ENCODE assay signal across 1 cellular context in the genomic region with DNA sequence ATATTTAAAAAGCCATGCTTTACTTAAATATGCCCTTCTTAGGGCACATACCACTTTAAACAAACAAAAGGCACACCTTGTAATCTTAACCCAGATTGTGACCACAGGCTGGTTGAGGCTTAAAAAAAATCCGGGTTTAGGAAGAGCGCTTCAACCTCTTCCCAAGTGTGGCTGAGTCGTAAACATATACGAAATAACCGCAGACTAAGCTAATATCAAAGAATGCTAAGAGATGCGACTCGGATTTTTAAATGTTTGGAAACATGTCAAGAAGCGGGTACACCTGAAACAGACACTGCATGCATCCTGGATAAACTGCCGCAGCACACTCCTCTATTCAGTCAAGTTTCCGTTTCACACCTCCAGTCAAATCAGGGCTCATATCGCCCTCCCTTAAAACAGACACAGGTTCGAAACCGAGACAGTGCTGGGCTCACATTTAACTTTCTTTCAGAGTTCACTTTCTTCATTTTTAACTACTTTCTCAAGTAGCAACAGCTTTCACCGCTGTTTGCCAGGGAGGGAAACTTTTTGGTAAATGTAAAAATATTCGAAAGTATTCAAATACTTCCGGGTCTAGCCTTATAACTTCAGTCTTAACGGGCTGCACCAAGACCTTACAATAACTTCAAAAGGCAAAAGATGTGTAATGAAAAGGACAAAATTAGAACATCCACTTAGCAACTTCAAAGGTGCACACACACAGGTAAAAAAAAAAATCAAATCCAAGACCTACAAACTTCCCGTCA.
TF ChIP-seq lines count a peak whose summit lies in the region.

No MANE protein-coding gene starts in this region.

TF ChIP-seq in GM12878, 131 proteins besides CTCF, POLR2A, EP300 and RAD21 (continued from another document and continues in another):
- TF ChIP-seq, protein P1, sequence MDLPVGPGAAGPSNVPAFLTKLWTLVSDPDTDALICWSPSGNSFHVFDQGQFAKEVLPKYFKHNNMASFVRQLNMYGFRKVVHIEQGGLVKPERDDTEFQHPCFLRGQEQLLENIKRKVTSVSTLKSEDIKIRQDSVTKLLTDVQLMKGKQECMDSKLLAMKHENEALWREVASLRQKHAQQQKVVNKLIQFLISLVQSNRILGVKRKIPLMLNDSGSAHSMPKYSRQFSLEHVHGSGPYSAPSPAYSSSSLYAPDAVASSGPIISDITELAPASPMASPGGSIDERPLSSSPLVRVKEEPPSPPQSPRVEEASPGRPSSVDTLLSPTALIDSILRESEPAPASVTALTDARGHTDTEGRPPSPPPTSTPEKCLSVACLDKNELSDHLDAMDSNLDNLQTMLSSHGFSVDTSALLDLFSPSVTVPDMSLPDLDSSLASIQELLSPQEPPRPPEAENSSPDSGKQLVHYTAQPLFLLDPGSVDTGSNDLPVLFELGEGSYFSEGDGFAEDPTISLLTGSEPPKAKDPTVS (IDR thresholded peaks at IDR 0.05; ENCODE audit: low read depth, low read length): no peak
- TF ChIP-seq NBN (IDR thresholded peaks at IDR 0.05) (no peak), SMC3 (IDR thresholded peaks at IDR 0.05; ENCODE audit: borderline replicate concordance, low read length) (no peak), BHLHE40 (IDR thresholded peaks at IDR 0.05; ENCODE audit: borderline replicate concordance in 1 of 2, low read depth in 2 of 2, low read length in 1 of 2) (peak; percentile 65 to 73), NR2C2 (IDR thresholded peaks at IDR 0.05; ENCODE audit: borderline replicate concordance, control insufficient read depth, insufficient read length, low read depth) (no peak), ZNF274 (IDR thresholded peaks at IDR 0.05; ENCODE audit: insufficient read depth, insufficient read length) (no peak), ASH2L (IDR thresholded peaks at IDR 0.05; ENCODE audit: borderline replicate concordance, low read depth) (no peak), PML (IDR thresholded peaks at IDR 0.05; ENCODE audit: low read length) (peak; percentile 77; the same call in 1 of the 2 replicates), CBX3 (IDR thresholded peaks at IDR 0.05; ENCODE audit: borderline replicate concordance, low read depth) (no peak), TCF3 (IDR thresholded peaks at IDR 0.05; ENCODE audit: borderline replicate concordance, insufficient read depth, low read depth, low read length) (no peak), ATF7 (IDR thresholded peaks at IDR 0.05; ENCODE audit: low read depth) (no peak), MTA3 (IDR thresholded peaks at IDR 0.05; ENCODE audit: borderline replicate concordance, low read length) (no peak; the same call in 1 of the 2 replicates), HDGF (IDR thresholded peaks at IDR 0.05) (no peak), FOXM1 (IDR thresholded peaks at IDR 0.05; ENCODE audit: low read depth, low read length) (0 out of 2 replicates have a peak, but pooled peaks have one; percentile 24), MEF2A (IDR thresholded peaks at IDR 0.05; ENCODE audit: insufficient read depth, low read depth, low read length) (no peak), SP1 (IDR thresholded peaks at IDR 0.05; ENCODE audit: low read depth, low read length) (no peak), YY1 (IDR thresholded peaks at IDR 0.05; ENCODE audit: low read depth, low read length) (no peak), PAX5 (IDR thresholded peaks at IDR 0.05; ENCODE audit: borderline replicate concordance, low read depth, low read length) (peak; percentile 38; the same call in 1 of the 2 replicates), POU2F2 (IDR thresholded peaks at IDR 0.05; ENCODE audit: borderline replicate concordance, low read depth, low read length) (peak; percentile 60; the same call in 1 of the 3 replicates), SMAD1 (IDR thresholded peaks at IDR 0.05; ENCODE audit: low read depth, partially characterized antibody) (no peak), POLR2AphosphoS5 (IDR thresholded peaks at IDR 0.05; ENCODE audit: low read length) (peak; percentile 85), POLR2AphosphoS2 (IDR thresholded peaks at IDR 0.05; ENCODE audit: low read depth, low read length) (no peak), ZNF622 (IDR thresholded peaks at IDR 0.05) (no peak), HCFC1 (IDR thresholded peaks at IDR 0.05; ENCODE audit: low read length) (no peak), JUND (IDR thresholded peaks at IDR 0.05; ENCODE audit: low read depth, low read length) (no peak), KLF5 (IDR thresholded peaks at IDR 0.05; ENCODE audit: partially characterized antibody) (no peak), TBL1XR1 (IDR thresholded peaks at IDR 0.05; ENCODE audit: low read depth, low read length) (peak; percentile 92; the same call in 1 of the 2 replicates), KAT2A (conservative IDR thresholded peaks at IDR 0.05; ENCODE audit: control insufficient read depth, low read depth, low read length) (no peak), BCL11A (IDR thresholded peaks at IDR 0.05; ENCODE audit: low read depth, low read length) (no peak), SREBF2 (IDR thresholded peaks at IDR 0.05; ENCODE audit: low read length) (no peak), EZH2 (IDR thresholded peaks at IDR 0.05; ENCODE audit: borderline replicate concordance, control insufficient read depth, low read depth, low read length) (no peak), JUNB (IDR thresholded peaks at IDR 0.05) (peak; percentile 44; the same call in 1 of the 2 replicates), SMARCA5 (IDR thresholded peaks at IDR 0.05) (peak; percentile 28; the same call in 1 of the 2 replicates), ZNF217 (IDR thresholded peaks at IDR 0.05) (peak; percentile 68; the same call in 1 of the 2 replicates), GABPA (IDR thresholded peaks at IDR 0.05; ENCODE audit: low read depth) (peak; percentile 33; the same call in 1 of the 2 replicates), ZBED1 (IDR thresholded peaks at IDR 0.05; ENCODE audit: borderline replicate concordance) (no peak), BRCA1 (IDR thresholded peaks at IDR 0.05; ENCODE audit: low read depth, low read length) (no peak), MEF2B (IDR thresholded peaks at IDR 0.05; ENCODE audit: partially characterized antibody, poor library complexity, severe bottlenecking) (no peak), MTA2 (IDR thresholded peaks at IDR 0.05; ENCODE audit: low read depth) (peak; percentile 41), CEBPB (IDR thresholded peaks at IDR 0.05; ENCODE audit: borderline replicate concordance in 1 of 2, low read depth in 2 of 2, low read length in 2 of 2) (no peak), PAX8 (IDR thresholded peaks at IDR 0.05) (no peak), MYC (IDR thresholded peaks at IDR 0.05; ENCODE audit: insufficient read depth, insufficient read length, insufficient replicate concordance, low read length, severe bottlenecking) (no peak), BACH1 (IDR thresholded peaks at IDR 0.05; ENCODE audit: borderline replicate concordance) (peak; percentile 31; the same call in 1 of the 2 replicates), RCOR1 (conservative IDR thresholded peaks at IDR 0.05; ENCODE audit: low read depth, low read length) (no peak)
- TF ChIP-seq, protein P2, sequence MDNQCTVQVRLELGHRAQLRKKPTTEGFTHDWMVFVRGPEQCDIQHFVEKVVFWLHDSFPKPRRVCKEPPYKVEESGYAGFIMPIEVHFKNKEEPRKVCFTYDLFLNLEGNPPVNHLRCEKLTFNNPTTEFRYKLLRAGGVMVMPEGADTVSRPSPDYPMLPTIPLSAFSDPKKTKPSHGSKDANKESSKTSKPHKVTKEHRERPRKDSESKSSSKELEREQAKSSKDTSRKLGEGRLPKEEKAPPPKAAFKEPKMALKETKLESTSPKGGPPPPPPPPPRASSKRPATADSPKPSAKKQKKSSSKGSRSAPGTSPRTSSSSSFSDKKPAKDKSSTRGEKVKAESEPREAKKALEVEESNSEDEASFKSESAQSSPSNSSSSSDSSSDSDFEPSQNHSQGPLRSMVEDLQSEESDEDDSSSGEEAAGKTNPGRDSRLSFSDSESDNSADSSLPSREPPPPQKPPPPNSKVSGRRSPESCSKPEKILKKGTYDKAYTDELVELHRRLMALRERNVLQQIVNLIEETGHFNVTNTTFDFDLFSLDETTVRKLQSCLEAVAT (IDR thresholded peaks at IDR 0.05): peak; percentile 71; the same call in 1 of the 2 replicates
- TF ChIP-seq, protein P3, sequence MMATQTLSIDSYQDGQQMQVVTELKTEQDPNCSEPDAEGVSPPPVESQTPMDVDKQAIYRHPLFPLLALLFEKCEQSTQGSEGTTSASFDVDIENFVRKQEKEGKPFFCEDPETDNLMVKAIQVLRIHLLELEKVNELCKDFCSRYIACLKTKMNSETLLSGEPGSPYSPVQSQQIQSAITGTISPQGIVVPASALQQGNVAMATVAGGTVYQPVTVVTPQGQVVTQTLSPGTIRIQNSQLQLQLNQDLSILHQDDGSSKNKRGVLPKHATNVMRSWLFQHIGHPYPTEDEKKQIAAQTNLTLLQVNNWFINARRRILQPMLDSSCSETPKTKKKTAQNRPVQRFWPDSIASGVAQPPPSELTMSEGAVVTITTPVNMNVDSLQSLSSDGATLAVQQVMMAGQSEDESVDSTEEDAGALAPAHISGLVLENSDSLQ (IDR thresholded peaks at IDR 0.05): no peak
- TF ChIP-seq, protein P4, sequence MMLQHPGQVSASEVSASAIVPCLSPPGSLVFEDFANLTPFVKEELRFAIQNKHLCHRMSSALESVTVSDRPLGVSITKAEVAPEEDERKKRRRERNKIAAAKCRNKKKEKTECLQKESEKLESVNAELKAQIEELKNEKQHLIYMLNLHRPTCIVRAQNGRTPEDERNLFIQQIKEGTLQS (IDR thresholded peaks at IDR 0.05; ENCODE audit: borderline replicate concordance, extremely low read depth, low read depth, low read length): no peak
- TF ChIP-seq, protein P5, sequence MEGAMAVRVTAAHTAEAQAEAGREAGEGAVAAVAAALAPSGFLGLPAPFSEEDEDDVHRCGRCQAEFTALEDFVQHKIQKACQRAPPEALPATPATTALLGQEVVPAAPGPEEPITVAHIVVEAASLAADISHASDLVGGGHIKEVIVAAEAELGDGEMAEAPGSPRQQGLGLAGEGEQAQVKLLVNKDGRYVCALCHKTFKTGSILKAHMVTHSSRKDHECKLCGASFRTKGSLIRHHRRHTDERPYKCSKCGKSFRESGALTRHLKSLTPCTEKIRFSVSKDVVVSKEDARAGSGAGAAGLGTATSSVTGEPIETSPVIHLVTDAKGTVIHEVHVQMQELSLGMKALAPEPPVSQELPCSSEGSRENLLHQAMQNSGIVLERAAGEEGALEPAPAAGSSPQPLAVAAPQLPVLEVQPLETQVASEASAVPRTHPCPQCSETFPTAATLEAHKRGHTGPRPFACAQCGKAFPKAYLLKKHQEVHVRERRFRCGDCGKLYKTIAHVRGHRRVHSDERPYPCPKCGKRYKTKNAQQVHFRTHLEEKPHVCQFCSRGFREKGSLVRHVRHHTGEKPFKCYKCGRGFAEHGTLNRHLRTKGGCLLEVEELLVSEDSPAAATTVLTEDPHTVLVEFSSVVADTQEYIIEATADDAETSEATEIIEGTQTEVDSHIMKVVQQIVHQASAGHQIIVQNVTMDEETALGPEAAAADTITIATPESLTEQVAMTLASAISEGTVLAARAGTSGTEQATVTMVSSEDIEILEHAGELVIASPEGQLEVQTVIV (IDR thresholded peaks at IDR 0.05; ENCODE audit: borderline replicate concordance, partially characterized antibody): no peak
- TF ChIP-seq, protein P6, sequence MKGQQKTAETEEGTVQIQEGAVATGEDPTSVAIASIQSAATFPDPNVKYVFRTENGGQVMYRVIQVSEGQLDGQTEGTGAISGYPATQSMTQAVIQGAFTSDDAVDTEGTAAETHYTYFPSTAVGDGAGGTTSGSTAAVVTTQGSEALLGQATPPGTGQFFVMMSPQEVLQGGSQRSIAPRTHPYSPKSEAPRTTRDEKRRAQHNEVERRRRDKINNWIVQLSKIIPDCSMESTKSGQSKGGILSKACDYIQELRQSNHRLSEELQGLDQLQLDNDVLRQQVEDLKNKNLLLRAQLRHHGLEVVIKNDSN (IDR thresholded peaks at IDR 0.05; ENCODE audit: borderline replicate concordance, extremely low read length, insufficient read depth, low read depth, low read length): no peak
- TF ChIP-seq, protein P7, sequence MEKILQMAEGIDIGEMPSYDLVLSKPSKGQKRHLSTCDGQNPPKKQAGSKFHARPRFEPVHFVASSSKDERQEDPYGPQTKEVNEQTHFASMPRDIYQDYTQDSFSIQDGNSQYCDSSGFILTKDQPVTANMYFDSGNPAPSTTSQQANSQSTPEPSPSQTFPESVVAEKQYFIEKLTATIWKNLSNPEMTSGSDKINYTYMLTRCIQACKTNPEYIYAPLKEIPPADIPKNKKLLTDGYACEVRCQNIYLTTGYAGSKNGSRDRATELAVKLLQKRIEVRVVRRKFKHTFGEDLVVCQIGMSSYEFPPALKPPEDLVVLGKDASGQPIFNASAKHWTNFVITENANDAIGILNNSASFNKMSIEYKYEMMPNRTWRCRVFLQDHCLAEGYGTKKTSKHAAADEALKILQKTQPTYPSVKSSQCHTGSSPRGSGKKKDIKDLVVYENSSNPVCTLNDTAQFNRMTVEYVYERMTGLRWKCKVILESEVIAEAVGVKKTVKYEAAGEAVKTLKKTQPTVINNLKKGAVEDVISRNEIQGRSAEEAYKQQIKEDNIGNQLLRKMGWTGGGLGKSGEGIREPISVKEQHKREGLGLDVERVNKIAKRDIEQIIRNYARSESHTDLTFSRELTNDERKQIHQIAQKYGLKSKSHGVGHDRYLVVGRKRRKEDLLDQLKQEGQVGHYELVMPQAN (conservative IDR thresholded peaks at IDR 0.05): peak; percentile 51; the same call in 1 of the 2 replicates
- TF ChIP-seq, protein P8, sequence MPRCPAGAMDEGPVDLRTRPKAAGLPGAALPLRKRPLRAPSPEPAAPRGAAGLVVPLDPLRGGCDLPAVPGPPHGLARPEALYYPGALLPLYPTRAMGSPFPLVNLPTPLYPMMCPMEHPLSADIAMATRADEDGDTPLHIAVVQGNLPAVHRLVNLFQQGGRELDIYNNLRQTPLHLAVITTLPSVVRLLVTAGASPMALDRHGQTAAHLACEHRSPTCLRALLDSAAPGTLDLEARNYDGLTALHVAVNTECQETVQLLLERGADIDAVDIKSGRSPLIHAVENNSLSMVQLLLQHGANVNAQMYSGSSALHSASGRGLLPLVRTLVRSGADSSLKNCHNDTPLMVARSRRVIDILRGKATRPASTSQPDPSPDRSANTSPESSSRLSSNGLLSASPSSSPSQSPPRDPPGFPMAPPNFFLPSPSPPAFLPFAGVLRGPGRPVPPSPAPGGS (IDR thresholded peaks at IDR 0.05; ENCODE audit: borderline replicate concordance, insufficient read depth, low read depth, low read length, poor library complexity, severe bottlenecking): no peak
- TF ChIP-seq, protein P9, sequence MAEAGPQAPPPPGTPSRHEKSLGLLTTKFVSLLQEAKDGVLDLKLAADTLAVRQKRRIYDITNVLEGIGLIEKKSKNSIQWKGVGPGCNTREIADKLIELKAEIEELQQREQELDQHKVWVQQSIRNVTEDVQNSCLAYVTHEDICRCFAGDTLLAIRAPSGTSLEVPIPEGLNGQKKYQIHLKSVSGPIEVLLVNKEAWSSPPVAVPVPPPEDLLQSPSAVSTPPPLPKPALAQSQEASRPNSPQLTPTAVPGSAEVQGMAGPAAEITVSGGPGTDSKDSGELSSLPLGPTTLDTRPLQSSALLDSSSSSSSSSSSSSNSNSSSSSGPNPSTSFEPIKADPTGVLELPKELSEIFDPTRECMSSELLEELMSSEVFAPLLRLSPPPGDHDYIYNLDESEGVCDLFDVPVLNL (IDR thresholded peaks at IDR 0.05; ENCODE audit: low read depth, low read length): no peak
